Comparison of ENCODE assay signal across 26 cellular contexts in the genomic region with DNA sequence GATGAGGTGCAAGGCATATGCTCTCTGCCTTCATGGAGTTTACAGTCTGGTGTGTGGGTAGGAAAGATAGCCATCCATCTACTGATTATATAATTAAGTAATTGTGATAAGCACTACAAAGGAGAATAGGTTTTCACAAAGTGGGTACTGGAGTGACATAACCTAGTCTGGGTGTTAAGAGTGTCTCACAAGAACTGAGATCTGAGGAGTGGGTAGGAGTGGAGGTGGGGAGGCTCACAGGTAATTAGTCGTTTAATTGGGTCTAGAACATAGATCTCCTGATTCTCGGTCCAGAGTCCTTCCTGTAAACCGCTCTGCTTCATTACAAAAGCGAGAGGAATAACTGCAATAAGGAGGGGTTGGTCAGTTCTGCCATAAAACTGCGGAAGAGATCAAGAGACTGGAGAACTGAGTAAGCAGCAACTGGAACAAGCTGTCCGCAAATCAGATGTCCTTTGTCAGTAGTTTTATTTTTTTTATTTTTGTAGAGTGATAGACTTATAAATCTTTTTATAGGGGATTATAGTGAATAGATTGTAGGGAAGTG. TPM values are rescaled to one million over a fixed set of nuclear protein-coding genes. Genes with fewer than 3 reads are reported as not detected.
DNase-seq lines count a peak whose midpoint lies in the region; ATAC-seq and TF ChIP-seq lines count a peak whose summit lies in the region.
"Had no signal": no experiment of that assay in that cellular context is flagged by ENCODE, and none has a peak within 500 bp of the region (broad histone marks: within the 10 kb centered on the region; RNA-seq: fewer than 3 reads in every experiment).

No MANE protein-coding gene starts in this region.

- peaks cover 36% of the 10 kb centered on the region for H4K20me1 ChIP-seq in hepatocyte (ENCODE audit: insufficient read depth, poor library complexity, severe bottlenecking)

- intact Hi-C loops in transverse colon (cut with DNase I; ENCODE audit: low total_unique reads): loop anchor here (5.0 kb wide), 1 partner anchor 272 kb away; a partner anchor contains a TSS
- intact Hi-C loops in CD4-positive, alpha-beta T cell (cut with DNase I, micrococcal nuclease): loop anchor here (2.0 to 10.0 kb wide), 6 partner anchors 26 to 937 kb away; a partner anchor contains a TSS
- intact Hi-C loops in sigmoid colon (cut with DNase I): loop anchor here (5.0 to 10.0 kb wide), 2 partner anchors 370 to 677 kb away; a partner anchor contains a TSS

- no peaks in the 10 kb centered on the region for H3K36me3 Mint-ChIP-seq in CD4-positive, alpha-beta T cell (ENCODE audit: low read depth)
- H3K36me3 Mint-ChIP-seq: activated naive CD4-positive, alpha-beta T cell treated with anti-CD3 and anti-CD28 coated beads, Interleukin-2, amount 50 U/mL, for 24 hours had no signal

- peak overlapping the region; percentile 79 for H3K4me2 ChIP-seq in hepatocyte

- no peaks in the 10 kb centered on the region for H3K9me2 ChIP-seq in hepatocyte (replicated peaks; ENCODE audit: insufficient read depth)

- no peaks in the 10 kb centered on the region for H3K9me3 ChIP-seq in Peyer's patch
- no peaks in the 10 kb centered on the region for H3K9me3 ChIP-seq in hepatocyte (ENCODE audit: low read depth)
- H3K9me3 ChIP-seq in neuron (ENCODE audit: low read length): no peaks in the 10 kb centered on the region
- H3K9me3 ChIP-seq in transverse colon: no peaks in the 10 kb centered on the region
- H3K9me3 ChIP-seq in CD4-positive, alpha-beta T cell (ENCODE audit: control insufficient read depth, low read length): no peaks in the 10 kb centered on the region
- no peaks in the 10 kb centered on the region for H3K9me3 ChIP-seq in sigmoid colon
- H3K9me3 ChIP-seq: ovary had no signal

- peaks cover 14% of the 10 kb centered on the region for H3K4me1 Mint-ChIP-seq in CD4-positive, alpha-beta T cell (ENCODE audit: low read depth)

- H3K4me1 ChIP-seq in Peyer's patch (peaks cover 0 to 8% (median 0%) of the 10 kb centered on the region in 4 donors), hepatocyte (ENCODE audit: insufficient read depth) (peaks cover 16% of the 10 kb centered on the region), neuron (ENCODE audit: insufficient read depth, low read length) (peaks cover 23% of the 10 kb centered on the region), transverse colon (peaks cover 0 to 65% (median 23%) of the 10 kb centered on the region in 4 donors), sigmoid colon (peaks cover 0 to 32% (median 15%) of the 10 kb centered on the region in 4 donors)

- in situ Hi-C loops in transverse colon (cut with MboI; ENCODE audit: low pct_ligation_motif_present in 1 of 4, low pct_unique_long_range_greater_than_20kb in 1 of 4, low sequenced_read_pairs in 3 of 4): no loop called here

- DNase-seq in Peyer's patch (peak in 1 of 3 donors; percentile 63), hepatocyte (ENCODE audit: low spot score) (peak; percentile 30), transverse colon (peak; percentile 47), NCI-H446 treated with DMSO at 0.1 percent for 48 hours (lab: John Stamatoyannopoulos, UW) (no peak), sigmoid colon (no peak)
- no peak for DNase-seq in CD4-positive, alpha-beta T cell
- DNase-seq: activated CD4-positive, alpha-beta T cell treated with anti-CD3 and anti-CD28 coated beads for 36 hours; activated CD8-positive, alpha-beta T cell treated with anti-CD3 and anti-CD28 coated beads, Interleukin-2, amount 10 ng/mL, durations not matched to agents 7 days and 5 days; amniotic stem cell; effector CD8-positive, alpha-beta T cell; erythroblast; HCEC 1CT; left ventricle myocardium superior; NCI-H1436 treated with DMSO at 0.1 percent for 48 hours; NCI-H2107; NCI-H345; ovary; stimulated activated CD4-positive, alpha-beta T cell treated with anti-CD3 and anti-CD28 coated beads, Interleukin-15, amount 100 ng/mL, for 24 hours; stimulated activated CD4-positive, alpha-beta T cell treated with anti-CD3 and anti-CD28 coated beads, Interleukin-4, amount 100 ng/mL, for 4 hours; SW 1271; trophoblast cell had no signal

- H3K27me3 Mint-ChIP-seq in CD4-positive, alpha-beta T cell: peaks cover 18% of the 10 kb centered on the region
- H3K27me3 Mint-ChIP-seq: activated naive CD4-positive, alpha-beta T cell treated with anti-CD3 and anti-CD28 coated beads, Interleukin-2, amount 50 U/mL, for 24 hours had no signal

- TF ChIP-seq EP300 in transverse colon (IDR thresholded peaks at IDR 0.05; ENCODE audit: low read depth) (peak; percentile 20), sigmoid colon (IDR thresholded peaks at IDR 0.05) (no peak)

- no peak overlapping the region for H3K4me3 Mint-ChIP-seq in CD4-positive, alpha-beta T cell
- H3K4me3 Mint-ChIP-seq: activated CD4-positive, alpha-beta T cell treated with anti-CD3 and anti-CD28 coated beads for 36 hours; activated CD8-positive, alpha-beta T cell treated with anti-CD3 and anti-CD28 coated beads, Interleukin-2, amount 10 ng/mL, durations not matched to agents 7 days and 5 days had no signal

- H3K27me3 ChIP-seq in Peyer's patch: no peaks in the 10 kb centered on the region
- no peaks in the 10 kb centered on the region for H3K27me3 ChIP-seq in hepatocyte
- H3K27me3 ChIP-seq in neuron (ENCODE audit: insufficient read depth, low read length): no peaks in the 10 kb centered on the region
- H3K27me3 ChIP-seq in transverse colon: no peaks in the 10 kb centered on the region
- H3K27me3 ChIP-seq in CD4-positive, alpha-beta T cell (ENCODE audit: control insufficient read depth, insufficient read depth, low read length): peaks cover 7% of the 10 kb centered on the region
- no peaks in the 10 kb centered on the region for H3K27me3 ChIP-seq in sigmoid colon
- H3K27me3 ChIP-seq: ovary had no signal

- ATAC-seq in CD4-positive, alpha-beta T cell (ENCODE audit: poor library complexity): no peak
- ATAC-seq: activated CD4-positive, alpha-beta T cell treated with anti-CD3 and anti-CD28 coated beads for 36 hours; activated CD8-positive, alpha-beta T cell treated with anti-CD3 and anti-CD28 coated beads, Interleukin-2, amount 10 ng/mL, durations not matched to agents 7 days and 5 days; left ventricle myocardium superior; sciatic nerve had no signal

- TF ChIP-seq CTCF in Peyer's patch (IDR thresholded peaks at IDR 0.05): no peak
- TF ChIP-seq CTCF in hepatocyte (IDR thresholded peaks at IDR 0.05; ENCODE audit: poor library complexity): no peak
- no peak for TF ChIP-seq CTCF in transverse colon (IDR thresholded peaks at IDR 0.05)
- no peak for TF ChIP-seq CTCF in CD4-positive, alpha-beta T cell (IDR thresholded peaks at IDR 0.05)
- TF ChIP-seq CTCF in sigmoid colon (IDR thresholded peaks at IDR 0.05): no peak

- H3K27ac ChIP-seq in Peyer's patch: peak overlapping the region in 3 of 4 donors; percentile 77 to 98 (median 94)
- H3K27ac ChIP-seq in hepatocyte: no peak overlapping the region
- H3K27ac ChIP-seq in transverse colon: peak overlapping the region; percentile 97 to 99 (median 98)
- no peak overlapping the region for H3K27ac ChIP-seq in CD4-positive, alpha-beta T cell (ENCODE audit: low read depth, low read length)
- no peak overlapping the region for H3K27ac ChIP-seq in sigmoid colon
- H3K27ac ChIP-seq: ovary had no signal

- CTCF ChIA-PET in CD4-positive, alpha-beta T cell (lab: Charles Lee): no interaction called here

- peak; percentile 34 to 58 for TF ChIP-seq POLR2A in Peyer's patch (IDR thresholded peaks at IDR 0.05)
- TF ChIP-seq POLR2A in transverse colon (IDR thresholded peaks at IDR 0.05): peak; percentile 44
- peak in 1 of 2 donors; percentile 20 for TF ChIP-seq POLR2A in sigmoid colon (IDR thresholded peaks at IDR 0.05)

- peaks cover 62% of the 10 kb centered on the region for H3K79me2 ChIP-seq in hepatocyte

- H3K27ac Mint-ChIP-seq in CD4-positive, alpha-beta T cell: no peak overlapping the region
- H3K27ac Mint-ChIP-seq: activated CD4-positive, alpha-beta T cell treated with anti-CD3 and anti-CD28 coated beads for 36 hours; activated CD8-positive, alpha-beta T cell treated with anti-CD3 and anti-CD28 coated beads, Interleukin-2, amount 10 ng/mL, durations not matched to agents 7 days and 5 days; activated naive CD4-positive, alpha-beta T cell treated with anti-CD3 and anti-CD28 coated beads, Interleukin-2, amount 50 U/mL, for 24 hours; activated T-helper 2 cell treated with anti-CD3 and anti-CD28 coated beads, Interferon-gamma antibody, Interleukin-2, Interleukin-4, amounts not matched to agents 10 μg/mL and 5 μg/mL and 100 μg/mL, durations not matched to agents 14 hours and 24 hours and 36 hours had no signal

- H2AFZ ChIP-seq in hepatocyte (no peak overlapping the region), neuron (ENCODE audit: low read depth, low read length) (no peak overlapping the region)

- H3K4me3 ChIP-seq in Peyer's patch: peak overlapping the region in 2 of 4 donors; percentile 89 to 91
- peak overlapping the region; percentile 93 for H3K4me3 ChIP-seq in hepatocyte
- H3K4me3 ChIP-seq in neuron (ENCODE audit: low read length): peak overlapping the region; percentile 72
- peak overlapping the region in 3 of 4 donors; percentile 87 to 98 (median 98) for H3K4me3 ChIP-seq in transverse colon
- no peak overlapping the region for H3K4me3 ChIP-seq in sigmoid colon

- H3K36me3 ChIP-seq in Peyer's patch (no peaks in the 10 kb centered on the region), hepatocyte (replicated peaks; ENCODE audit: insufficient read depth, low read depth) (no peaks in the 10 kb centered on the region), neuron (ENCODE audit: insufficient read depth, low read length) (peaks cover 4% of the 10 kb centered on the region), transverse colon (no peaks in the 10 kb centered on the region), sigmoid colon (no peaks in the 10 kb centered on the region)
- H3K36me3 ChIP-seq: ovary had no signal

- POLR2A ChIA-PET in CD4-positive, alpha-beta T cell (lab: Charles Lee): no interaction called here

- H3K9me3 Mint-ChIP-seq in CD4-positive, alpha-beta T cell: no peaks in the 10 kb centered on the region
- H3K9me3 Mint-ChIP-seq: activated naive CD4-positive, alpha-beta T cell treated with anti-CD3 and anti-CD28 coated beads, Interleukin-2, amount 50 U/mL, for 24 hours; activated T-helper 2 cell treated with anti-CD3 and anti-CD28 coated beads, Interferon-gamma antibody, Interleukin-2, Interleukin-4, amounts not matched to agents 10 μg/mL and 5 μg/mL and 100 μg/mL, durations not matched to agents 14 hours and 24 hours and 36 hours; nephron had no signal

- WGBS in hepatocyte (ENCODE audit: low lambda C conversion rate, missing lambda C conversion rate): 67% methylated on average over 6 of the region's 6 CpGs
- WGBS in transverse colon (ENCODE audit: low coverage in 1 of 2), 2 donors: 31 to 43% methylated on average over 6 of the region's 6 CpGs
- WGBS in sigmoid colon, 2 donors: 11 to 51% methylated on average over 6 of the region's 6 CpGs

RNA-seq across cellular contexts. Expression of a gene that starts 2.2 kb away (rescaled TPM):
- total RNA-seq in Peyer's patch: 100 to 1,000 TPM in 3 of 4 donors, 10 to 100 TPM in 1; 60.2 to 127 (median 115) TPM
- 52.8 and 64.0 TPM in 2 replicates for total RNA-seq in hepatocyte
- polyA plus RNA-seq in hepatocyte: 32.2 and 39.1 TPM in 2 replicates
- 100 to 1,000 TPM; 100 to 188 (median 135) TPM for total RNA-seq in transverse colon
- total RNA-seq in CD4-positive, alpha-beta T cell: 1 to 10 TPM; 6.0 to 8.0 TPM
- 10 to 100 TPM; 19.3 to 42.1 (median 26.8) TPM for total RNA-seq in sigmoid colon
- 10 to 100 TPM in 1 of 3 donors, 1 to 10 TPM in 2; 9.0 to 56.5 (median 9.2) TPM for polyA plus RNA-seq in sigmoid colon

Comparison
In these comparisons a context has a peak if more than half of its experiments do, and no peak if none do; other contexts are left out.
1. DNase-seq: peak in hepatocyte (single experiment) and transverse colon (single experiment); none in NCI-H446 treated with DMSO at 0.1 percent for 48 hours (single experiment), CD4-positive, alpha-beta T cell (0 of 10) and sigmoid colon (single experiment).
2. H3K27ac ChIP-seq: peak in Peyer's patch (3 of 4) and transverse colon (4 of 4); none in hepatocyte (single experiment), CD4-positive, alpha-beta T cell (single experiment) and sigmoid colon (0 of 4).
3. H3K4me3 ChIP-seq: peak in hepatocyte (single experiment), neuron (single experiment) and transverse colon (3 of 4); none in sigmoid colon (0 of 4).